In genomic region chr11:101127699-101128570, GRCh38 we compare ENCODE assay signal across 7 cellular contexts.
DNase-seq lines count a peak whose midpoint lies in the region; ATAC-seq and TF ChIP-seq lines count a peak whose summit lies in the region.

No MANE protein-coding gene starts in this region.

- no peaks in the 10 kb centered on the region for H3K9me3 Mint-ChIP-seq in stimulated activated memory B cell treated with anti-CD40 and anti-IgM and Interleukin-4, amounts not matched to agents 10 μg/mL and 1 μg/mL and 100 μg/mL, for 72 hours

- H3K36me3 Mint-ChIP-seq in stimulated activated memory B cell treated with anti-CD40 and anti-IgM and Interleukin-4, amounts not matched to agents 10 μg/mL and 1 μg/mL and 100 μg/mL, for 72 hours = no peaks in the 10 kb centered on the region

- H3K4me3 Mint-ChIP-seq in stimulated activated memory B cell treated with anti-CD40 and anti-IgM and Interleukin-4, amounts not matched to agents 10 μg/mL and 1 μg/mL and 100 μg/mL, for 72 hours = peak overlapping the region; percentile 73

- H3K27ac Mint-ChIP-seq in stimulated activated memory B cell treated with anti-CD40 and anti-IgM and Interleukin-4, amounts not matched to agents 10 μg/mL and 1 μg/mL and 100 μg/mL, for 72 hours = no peak overlapping the region

- TF ChIP-seq CTCF in astrocyte of the cerebellum (IDR thresholded peaks at IDR 0.05; ENCODE audit: low read depth, low read length, missing control alignments) = no peak

- ATAC-seq in HG02885 (IDR thresholded peaks at IDR 0.05; ENCODE audit: poor library complexity, unreplicated experiment) (peak; percentile 13), GM21786 (IDR thresholded peaks at IDR 0.05; ENCODE audit: unreplicated experiment) (no peak), HG03469 (IDR thresholded peaks at IDR 0.05; ENCODE audit: unreplicated experiment) (no peak)
- ATAC-seq in stimulated activated memory B cell treated with anti-CD40 and anti-IgM and Interleukin-4, amounts not matched to agents 10 μg/mL and 1 μg/mL and 100 μg/mL, for 72 hours = peak; percentile 47

- DNase-seq in astrocyte of the cerebellum (ENCODE audit: low read depth) (no peak), iPS-NIHi7 (ENCODE audit: extremely low spot score) (peak; percentile 28), DMS153 treated with DMSO at 0.1 percent for 48 hours (lab: John Stamatoyannopoulos, UW; ENCODE audit: unreplicated experiment) (no peak)

- in situ Hi-C loops in astrocyte of the cerebellum (cut with HindIII; ENCODE audit: low sequenced_read_pairs) = no loop called here

- peaks cover 17% of the 10 kb centered on the region for H3K4me1 Mint-ChIP-seq in stimulated activated memory B cell treated with anti-CD40 and anti-IgM and Interleukin-4, amounts not matched to agents 10 μg/mL and 1 μg/mL and 100 μg/mL, for 72 hours

- peaks cover 74% of the 10 kb centered on the region for H3K27me3 Mint-ChIP-seq in stimulated activated memory B cell treated with anti-CD40 and anti-IgM and Interleukin-4, amounts not matched to agents 10 μg/mL and 1 μg/mL and 100 μg/mL, for 72 hours

- peak overlapping the region; percentile 47 for H3K4me3 ChIP-seq in astrocyte of the cerebellum (ENCODE audit: low read depth, low read length)

Comparison
In these comparisons a context has a peak if more than half of its experiments do, and no peak if none do; other contexts are left out.
1. ATAC-seq: peak in HG02885 (single experiment) and stimulated activated memory B cell treated with anti-CD40 and anti-IgM and Interleukin-4, amounts not matched to agents 10 μg/mL and 1 μg/mL and 100 μg/mL, for 72 hours (single experiment); none in GM21786 (single experiment) and HG03469 (single experiment).